10 cellular contexts compared by ENCODE assay signal in the genomic region with DNA sequence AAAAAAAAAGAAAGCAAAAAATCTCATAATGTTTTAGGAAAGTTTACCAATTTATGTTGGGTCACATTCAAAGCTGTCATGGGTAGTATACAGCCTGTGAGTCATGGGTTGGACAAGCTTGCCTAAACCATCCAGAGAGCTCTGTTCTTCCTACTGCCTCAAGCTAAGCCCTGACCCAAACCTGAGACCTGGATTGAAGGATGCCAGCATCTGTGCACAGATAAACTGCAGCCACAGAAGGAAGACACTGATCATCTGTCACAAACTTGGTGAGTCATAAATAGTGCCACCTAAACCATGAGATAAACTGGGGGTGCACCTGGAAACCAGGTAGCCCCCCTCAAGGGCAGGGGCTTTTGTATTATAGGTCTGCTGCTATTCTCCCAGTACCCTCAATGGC. TPM values are rescaled to one million over a fixed set of nuclear protein-coding genes. Genes with fewer than 3 reads are reported as not detected.
DNase-seq lines count a peak whose midpoint lies in the region; ATAC-seq, FAIRE-seq and TF ChIP-seq lines count a peak whose summit lies in the region.
"Had no signal": no experiment of that assay in that cellular context is flagged by ENCODE, and none has a peak within 500 bp of the region (broad histone marks: within the 10 kb centered on the region; RNA-seq: fewer than 3 reads in every experiment).

No MANE protein-coding gene starts in this region.

- no peak overlapping the region for H3K4me2 ChIP-seq in osteoblast (ENCODE audit: insufficient read depth, low read length)

- H3K4me3 ChIP-seq in MG63 (no peak overlapping the region), adipocyte (ENCODE audit: low read length) (no peak overlapping the region), osteoblast (ENCODE audit: insufficient read depth, low read length) (no peak overlapping the region), upper lobe of right lung (no peak overlapping the region)
- H3K4me3 ChIP-seq: cardiac muscle cell, esophagus squamous epithelium had no signal

- DNase-seq in Daoy (ENCODE audit: low read depth) (peak; percentile 47), MG63 (peak; percentile 57), adipocyte (ENCODE audit: low read depth) (peak; percentile 17), osteoblast (ENCODE audit: insufficient read length, low spot score, missing footprints) (peak; percentile 13), upper lobe of right lung (no peak), GM12892 (ENCODE audit: insufficient read length) (no peak), substantia nigra (lab: John Stamatoyannopoulos, UW) (no peak)
- DNase-seq: esophagus squamous epithelium, kidney glomerular epithelial cell had no signal

- no peaks in the 10 kb centered on the region for H3K79me2 ChIP-seq in osteoblast (ENCODE audit: insufficient read depth, low read length)

- H3K27ac ChIP-seq in osteoblast (ENCODE audit: low read depth, low read length) (peak overlapping the region; percentile 92), upper lobe of right lung (no peak overlapping the region), substantia nigra (ENCODE audit: low read depth, low read length, poor library complexity, severe bottlenecking) (no peak overlapping the region)
- H3K27ac ChIP-seq: cardiac muscle cell had no signal

- H3K4me1 ChIP-seq in adipocyte (ENCODE audit: control insufficient read depth, insufficient read depth, low read length) (peaks cover 16% of the 10 kb centered on the region), osteoblast (ENCODE audit: insufficient read depth, low read length) (peaks cover 24% of the 10 kb centered on the region), upper lobe of right lung (peaks cover 18% of the 10 kb centered on the region)

- TF ChIP-seq CTCF in osteoblast (IDR thresholded peaks at IDR 0.05; ENCODE audit: extremely low read depth, low read depth, low read length) (no peak), upper lobe of right lung (IDR thresholded peaks at IDR 0.05) (no peak)

- intact Hi-C loops in upper lobe of right lung (cut with DNase I): no loop called here

- no peaks in the 10 kb centered on the region; the same call in none of the 2 replicates for H3K9me3 ChIP-seq in MG63
- no peaks in the 10 kb centered on the region for H3K9me3 ChIP-seq in adipocyte (ENCODE audit: control insufficient read depth, low read length)
- H3K9me3 ChIP-seq in osteoblast (ENCODE audit: low read depth, low read length): no peaks in the 10 kb centered on the region
- no peaks in the 10 kb centered on the region for H3K9me3 ChIP-seq in upper lobe of right lung
- H3K9me3 ChIP-seq: esophagus squamous epithelium had no signal

- no peak overlapping the region for H2AFZ ChIP-seq in osteoblast (ENCODE audit: low read length)

- H4K20me1 ChIP-seq in osteoblast (ENCODE audit: insufficient read depth, low read length): no peaks in the 10 kb centered on the region

- no peak for FAIRE-seq in GM12892 (lab: Jason Lieb, UNC)

- TF ChIP-seq POLR2A in GM12892 (IDR thresholded peaks at IDR 0.05; ENCODE audit: low read depth, low read length): no peak

- H3K36me3 ChIP-seq in MG63: no peaks in the 10 kb centered on the region
- H3K36me3 ChIP-seq in adipocyte (ENCODE audit: control insufficient read depth, insufficient read depth, low read length, severe bottlenecking): no peaks in the 10 kb centered on the region
- no peaks in the 10 kb centered on the region for H3K36me3 ChIP-seq in osteoblast (ENCODE audit: insufficient read depth, low read length)
- H3K36me3 ChIP-seq in upper lobe of right lung: no peaks in the 10 kb centered on the region
- H3K36me3 ChIP-seq: cardiac muscle cell, esophagus squamous epithelium had no signal

- no peak for ATAC-seq in upper lobe of right lung

- H3K27me3 ChIP-seq in MG63 (no peaks in the 10 kb centered on the region), adipocyte (replicated peaks; ENCODE audit: control insufficient read depth, insufficient read depth, low read length) (no peaks in the 10 kb centered on the region), osteoblast (ENCODE audit: insufficient read depth, low read length) (no peaks in the 10 kb centered on the region), upper lobe of right lung (no peaks in the 10 kb centered on the region)
- H3K27me3 ChIP-seq: cardiac muscle cell, esophagus squamous epithelium had no signal

- no peak overlapping the region for H3K9ac ChIP-seq in adipocyte (ENCODE audit: low read length)

RNA-seq across cellular contexts. Expression of gene CSF2, which starts 31.0 kb away (rescaled TPM):
- 16.4 and 25.3 TPM in 2 replicates for total RNA-seq in Daoy (2014; rRNA removed; shearing (Covaris generic))
- not detected in 2 replicates for total RNA-seq in MG63 (2014; rRNA removed; shearing (Covaris generic); ENCODE audit: low replicate concordance)
- not detected in 2 replicates for total RNA-seq in osteoblast
- total RNA-seq in upper lobe of right lung: 7.1 TPM
- not detected for polyA plus RNA-seq in GM12892 (2012; ENCODE audit: missing spikeins)
- total RNA-seq: cardiac muscle cell, esophagus squamous epithelium had no signal
- polyA plus RNA-seq: cardiac muscle cell had no signal

RNA-seq across cellular contexts. Expression of gene IL3, which starts 44.1 kb away (rescaled TPM):
- total RNA-seq in Daoy (2014; rRNA removed; shearing (Covaris generic)): not detected in 2 replicates
- total RNA-seq in MG63 (2014; rRNA removed; shearing (Covaris generic); ENCODE audit: low replicate concordance): not detected in 2 replicates
- total RNA-seq in osteoblast (not detected in 2 replicates), upper lobe of right lung (not detected)
- not detected for polyA plus RNA-seq in GM12892 (2012; ENCODE audit: missing spikeins)
- total RNA-seq: cardiac muscle cell, esophagus squamous epithelium had no signal
- polyA plus RNA-seq: cardiac muscle cell had no signal

Comparison
In these comparisons a context has a peak if more than half of its experiments do, and no peak if none do; other contexts are left out.
1. DNase-seq: peak in Daoy (single experiment), MG63 (single experiment), adipocyte (single experiment) and osteoblast (single experiment); none in upper lobe of right lung (single experiment), GM12892 (single experiment) and substantia nigra (0 of 49).